ENCODE assay signal across 21 cellular contexts in the genomic region with DNA sequence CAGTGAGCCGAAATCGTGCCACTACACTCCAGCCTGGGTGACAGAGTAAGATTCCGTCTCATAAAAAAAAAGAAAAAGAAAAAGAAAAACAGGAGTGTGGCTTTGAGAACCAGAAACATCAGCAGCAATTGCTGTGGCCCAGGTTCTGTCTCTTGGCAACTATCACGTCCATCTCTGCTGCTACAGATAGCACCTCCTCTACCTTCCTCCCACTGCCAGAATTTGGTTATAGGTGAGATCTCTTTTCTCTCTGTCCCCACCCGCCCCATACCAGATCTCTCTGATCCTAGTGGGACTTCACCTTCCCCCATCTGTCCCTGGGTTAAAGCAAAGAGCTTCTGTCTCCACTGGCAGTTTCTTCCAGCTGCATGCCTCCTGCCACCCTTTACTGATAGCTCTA. TPM values are rescaled to one million over a fixed set of nuclear protein-coding genes. Genes with fewer than 3 reads are reported as not detected.
"Had no signal": no experiment of that assay in that cellular context is flagged by ENCODE, and none has a peak within 500 bp of the region (broad histone marks: within the 10 kb centered on the region; RNA-seq: fewer than 3 reads in every experiment).

No MANE protein-coding gene starts in this region.

- H3K9me3 ChIP-seq: adrenal gland, colonic mucosa, esophagus muscularis mucosa, mucosa of descending colon, prostate gland, thoracic aorta had no signal

- H3K4me3 Mint-ChIP-seq: activated naive CD4-positive, alpha-beta T cell treated with anti-CD3 and anti-CD28 coated beads, Interleukin-2, amount 50 U/mL, for 24 hours had no signal

- H3K4me3 ChIP-seq: adrenal gland, colonic mucosa, esophagus muscularis mucosa, hepatocyte, mucosa of descending colon, prostate gland, thoracic aorta had no signal

- H3K27me3 ChIP-seq: adrenal gland, colonic mucosa, esophagus muscularis mucosa, hepatocyte had no signal

- H3K27ac ChIP-seq: colonic mucosa, esophagus muscularis mucosa, hepatocyte, prostate gland, thoracic aorta had no signal

- DNase-seq: activated CD4-positive, alpha-beta T cell treated with anti-CD3 and anti-CD28 coated beads, Interleukin-2, amount 50 U/mL, for 1 hour; activated T-cell treated with anti-CD3 and anti-CD28 coated beads for 4 hours; adrenal gland; colonic mucosa; mammary epithelial cell; mucosa of descending colon; naive thymus-derived CD8-positive, alpha-beta T cell; occipital lobe; small intestine; stimulated activated CD4-positive, alpha-beta T cell treated with anti-CD3 and anti-CD28 coated beads, Interleukin-4, amount 100 ng/mL, for 4 hours; stimulated activated CD8-positive, alpha-beta memory T cell treated with anti-CD3 and anti-CD28 coated beads, Interleukin-4, amount 100 ng/mL, for 48 hours; T-helper 9 cell had no signal

- H2AFZ ChIP-seq: hepatocyte had no signal

- H3K36me3 Mint-ChIP-seq: naive thymus-derived CD8-positive, alpha-beta T cell had no signal

- H3K4me2 ChIP-seq: hepatocyte had no signal

- H3K9me3 Mint-ChIP-seq: activated naive CD4-positive, alpha-beta T cell treated with anti-CD3 and anti-CD28 coated beads, Interleukin-2, amount 50 U/mL, for 24 hours; naive thymus-derived CD8-positive, alpha-beta T cell had no signal

- H3K4me1 ChIP-seq: colonic mucosa, prostate gland had no signal

- ATAC-seq: activated CD4-positive, CD25-positive, alpha-beta regulatory T cell treated with anti-CD3 and anti-CD28 coated beads, Interleukin-2, amount 50 U/mL, for 24 hours; left lobe of liver; mucosa of descending colon; naive thymus-derived CD8-positive, alpha-beta T cell; right cardiac atrium had no signal

- H3K36me3 ChIP-seq: colonic mucosa, prostate gland had no signal

- H3K27ac Mint-ChIP-seq: activated naive CD4-positive, alpha-beta T cell treated with anti-CD3 and anti-CD28 coated beads, Interleukin-2, amount 50 U/mL, for 24 hours had no signal

RNA-seq across cellular contexts. Expression of a gene that starts 3.1 kb away (rescaled TPM):
- total RNA-seq: naive thymus-derived CD8-positive, alpha-beta T cell had no signal

RNA-seq across cellular contexts. Expression of a gene that starts 35.6 kb away (rescaled TPM):
- total RNA-seq: glomerular endothelial cell had no signal
